ENCODE assay signal across 8 cellular contexts in genomic region chr15:68700395-68701123, GRCh38.
DNase-seq lines count a peak whose midpoint lies in the region; ATAC-seq, FAIRE-seq and TF ChIP-seq lines count a peak whose summit lies in the region.

No MANE protein-coding gene starts in this region.

- H3K27ac ChIP-seq in K562 (ENCODE audit: extremely low read depth, low read depth, low read length) (no peak overlapping the region), tibial artery (peak overlapping the region; percentile 47 to 55)

- POLR2A ChIA-PET in activated CD4-positive, alpha-beta T cell treated with anti-CD3 and anti-CD28 coated beads, Interleukin-2, amount 10 ng/mL, durations not matched to agents 7 days and 5 days (lab: Charles Lee) = no interaction called here
- POLR2A ChIA-PET in K562 (lab: Yijun Ruan, JAX) = interaction anchor here (0.5 to 1.3 kb wide), 3 partner anchors 11 to 240 kb away, joined by 3 to 5 read pairs (median 3); no protein-coding TSS in a partner anchor

- no peaks in the 10 kb centered on the region for H3K9me3 Mint-ChIP-seq in activated CD4-positive, alpha-beta T cell treated with anti-CD3 and anti-CD28 coated beads, Interleukin-2, amount 10 ng/mL, durations not matched to agents 7 days and 5 days

- H3K4me1 ChIP-seq in K562 (replicated peaks in 1 of 2; ENCODE audit: control insufficient read depth in 2 of 2, insufficient read depth in 2 of 2, low read length in 2 of 2) (no peaks in the 10 kb centered on the region; a peak in 2 of 5 replicates), tibial artery (peaks cover 0 to 15% (median 13%) of the 10 kb centered on the region in 4 donors)

- H4K20me1 ChIP-seq in K562 (replicated peaks; ENCODE audit: control insufficient read depth, insufficient read depth, low read length) = no peaks in the 10 kb centered on the region; the same call in 1 of the 2 replicates

- no peak for TF ChIP-seq RAD21 in K562 (CRISPR knock-in tag; conservative IDR thresholded peaks at IDR 0.05 in 1 of 2, IDR thresholded peaks at IDR 0.05 in 1 of 2)

- H3K79me2 ChIP-seq in K562 (ENCODE audit: control insufficient read depth, insufficient read depth, low read length) = no peaks in the 10 kb centered on the region

- H3K27me3 ChIP-seq in K562 (ENCODE audit: control insufficient read depth in 2 of 2, insufficient read depth in 2 of 2, low read length in 2 of 2) (peaks cover 2 to 39% of the 10 kb centered on the region in 2 experiments; a peak in 3 of 5 replicates), tibial artery (no peaks in the 10 kb centered on the region)

- no peak overlapping the region for H3K4me3 Mint-ChIP-seq in activated CD4-positive, alpha-beta T cell treated with anti-CD3 and anti-CD28 coated beads, Interleukin-2, amount 10 ng/mL, durations not matched to agents 7 days and 5 days

- H3K4me2 ChIP-seq in K562 (ENCODE audit: insufficient read depth, low read length) = no peak overlapping the region

- no peak for DNase-seq in activated CD4-positive, alpha-beta T cell treated with anti-CD3 and anti-CD28 coated beads, Interleukin-2, amount 10 ng/mL, durations not matched to agents 7 days and 5 days
- no peak for DNase-seq in activated CD4-positive, alpha-beta T cell treated with anti-CD3 and anti-CD28 coated beads, Interleukin-2, amount 50 U/mL, for 48 hours
- DNase-seq in K562 (ENCODE audit: extremely low read depth in 1 of 4, low spot score in 3 of 4) (no peak), left kidney (ENCODE audit: low read depth, low spot score) (peak; percentile 97), tibial artery (peak; percentile 51 to 85), kidney glomerular epithelial cell (lab: John Stamatoyannopoulos, UW) (no peak), SIG-M5 (lab: John Stamatoyannopoulos, UW) (no peak)

- no peak overlapping the region for H3K9ac ChIP-seq in K562 (ENCODE audit: insufficient read depth in 1 of 2, low read depth in 2 of 2, low read length in 2 of 2)

- H3K27me3 Mint-ChIP-seq in activated CD4-positive, alpha-beta T cell treated with anti-CD3 and anti-CD28 coated beads, Interleukin-2, amount 10 ng/mL, durations not matched to agents 7 days and 5 days = peaks cover 6% of the 10 kb centered on the region

- no peaks in the 10 kb centered on the region for H3K4me1 Mint-ChIP-seq in activated CD4-positive, alpha-beta T cell treated with anti-CD3 and anti-CD28 coated beads, Interleukin-2, amount 10 ng/mL, durations not matched to agents 7 days and 5 days

- no peak overlapping the region for H2AFZ ChIP-seq in K562 (ENCODE audit: low read depth, low read length)

- no peak for TF ChIP-seq EP300 in K562 (IDR thresholded peaks at IDR 0.05; ENCODE audit: low read length)

- peak overlapping the region; percentile 44 for H3K27ac Mint-ChIP-seq in activated CD4-positive, alpha-beta T cell treated with anti-CD3 and anti-CD28 coated beads, Interleukin-2, amount 10 ng/mL, durations not matched to agents 7 days and 5 days

- no peak for TF ChIP-seq POLR2A in K562 (conservative IDR thresholded peaks at IDR 0.05)

- H3K4me3 ChIP-seq in K562 (no peak overlapping the region), tibial artery (peak overlapping the region; percentile 5 to 31)

- intact Hi-C loops in K562 (cut with micrococcal nuclease) (no loop called here), tibial artery (cut with DNase I; ENCODE audit: low total_unique reads) (no loop called here)

- H3K36me3 ChIP-seq in K562 (ENCODE audit: control insufficient read depth, insufficient read depth, low read length) (no peaks in the 10 kb centered on the region), tibial artery (no peaks in the 10 kb centered on the region)

- peak; percentile 25; the same call in 1 of the 3 replicates for ATAC-seq in K562
- ATAC-seq in HG03108 (IDR thresholded peaks at IDR 0.05; ENCODE audit: unreplicated experiment) = no peak

- H3K9me1 ChIP-seq in K562 (ENCODE audit: control insufficient read depth, insufficient read depth, low read length) = no peaks in the 10 kb centered on the region

- BruUV-seq in K562 (replicated peaks; lab: Mats Ljungman, UMichigan) = no TSS peak

- no peak for FAIRE-seq in K562 (lab: Jason Lieb, UNC)

- CTCF ChIA-PET in activated CD4-positive, alpha-beta T cell treated with anti-CD3 and anti-CD28 coated beads, Interleukin-2, amount 10 ng/mL, durations not matched to agents 7 days and 5 days (lab: Charles Lee) = interaction anchor here (0.5 to 0.9 kb wide), 3 partner anchors 9 to 27 kb away, joined by 3 read pairs; no protein-coding TSS in a partner anchor
- CTCF ChIA-PET in K562 (lab: Yijun Ruan, JAX; ENCODE audit: low intra/inter-chr PET ratio) = no interaction called here

- H3K9me3 ChIP-seq in K562 (replicated peaks; ENCODE audit: control insufficient read depth, insufficient read depth, low read depth, low read length) (no peaks in the 10 kb centered on the region), tibial artery (no peaks in the 10 kb centered on the region)

- 6% methylated on average over 19 of the region's 20 CpGs for WGBS in K562 (ENCODE audit: insufficient coverage, low coverage, missing lambda C conversion rate)

- TF ChIP-seq CTCF in K562 (IDR thresholded peaks at IDR 0.05 in 2 of 3, conservative IDR thresholded peaks at IDR 0.05 in 1 of 3; ENCODE audit: insufficient read depth in 2 of 3, low read depth in 1 of 3, low read length in 3 of 3) = no peak
- no peak for TF ChIP-seq CTCF in tibial artery (IDR thresholded peaks at IDR 0.05)

- H3K36me3 Mint-ChIP-seq in activated CD4-positive, alpha-beta T cell treated with anti-CD3 and anti-CD28 coated beads, Interleukin-2, amount 10 ng/mL, durations not matched to agents 7 days and 5 days (ENCODE audit: low read depth) = no peaks in the 10 kb centered on the region

- in situ Hi-C loops in K562 (cut with MboI) = no loop called here

TF ChIP-seq in K562, 482 proteins besides CTCF, POLR2A, EP300 and RAD21:
- no peak for TF ChIP-seq ZNF274 (IDR thresholded peaks at IDR 0.05; ENCODE audit: borderline replicate concordance, low read depth, low read length)
- TF ChIP-seq, protein P1, sequence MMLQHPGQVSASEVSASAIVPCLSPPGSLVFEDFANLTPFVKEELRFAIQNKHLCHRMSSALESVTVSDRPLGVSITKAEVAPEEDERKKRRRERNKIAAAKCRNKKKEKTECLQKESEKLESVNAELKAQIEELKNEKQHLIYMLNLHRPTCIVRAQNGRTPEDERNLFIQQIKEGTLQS (IDR thresholded peaks at IDR 0.05) = peak; percentile 42
- TF ChIP-seq, protein P1 (CRISPR knock-in tag; conservative IDR thresholded peaks at IDR 0.05) = no peak
- TF ChIP-seq, protein P2, sequence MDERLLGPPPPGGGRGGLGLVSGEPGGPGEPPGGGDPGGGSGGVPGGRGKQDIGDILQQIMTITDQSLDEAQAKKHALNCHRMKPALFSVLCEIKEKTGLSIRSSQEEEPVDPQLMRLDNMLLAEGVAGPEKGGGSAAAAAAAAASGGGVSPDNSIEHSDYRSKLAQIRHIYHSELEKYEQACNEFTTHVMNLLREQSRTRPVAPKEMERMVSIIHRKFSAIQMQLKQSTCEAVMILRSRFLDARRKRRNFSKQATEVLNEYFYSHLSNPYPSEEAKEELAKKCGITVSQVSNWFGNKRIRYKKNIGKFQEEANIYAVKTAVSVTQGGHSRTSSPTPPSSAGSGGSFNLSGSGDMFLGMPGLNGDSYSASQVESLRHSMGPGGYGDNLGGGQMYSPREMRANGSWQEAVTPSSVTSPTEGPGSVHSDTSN (CRISPR knock-in tag; IDR thresholded peaks at IDR 0.05; ENCODE audit: low read depth) = no peak
- TF ChIP-seq, protein P2 (tag; conservative IDR thresholded peaks at IDR 0.05; ENCODE audit: low read depth) = 0 out of 2 replicates have a peak, but pooled peaks have one; percentile 19
- peak; percentile 75 for TF ChIP-seq MEIS2 (IDR thresholded peaks at IDR 0.05; ENCODE audit: partially characterized antibody)
- no peak for TF ChIP-seq RAD51 (IDR thresholded peaks at IDR 0.05; ENCODE audit: borderline replicate concordance, low read depth)
- no peak for TF ChIP-seq ZNF316 (IDR thresholded peaks at IDR 0.05)
- no peak for TF ChIP-seq ZNF133 (CRISPR knock-in tag; IDR thresholded peaks at IDR 0.05)
- no peak for TF ChIP-seq ZNF239 (CRISPR knock-in tag; IDR thresholded peaks at IDR 0.05)
- peak in 1 of 2 experiments; percentile 26 for TF ChIP-seq E2F6 (IDR thresholded peaks at IDR 0.05; ENCODE audit: borderline replicate concordance in 1 of 2, extremely low read depth in 1 of 2, insufficient read depth in 1 of 2, insufficient read length in 1 of 2, low read depth in 1 of 2, low read length in 1 of 2, poor library complexity in 1 of 2, severe bottlenecking in 1 of 2)
- no peak for TF ChIP-seq COPS2 (conservative IDR thresholded peaks at IDR 0.05)
- TF ChIP-seq ZNF263 (CRISPR knock-in tag; IDR thresholded peaks at IDR 0.05; ENCODE audit: borderline replicate concordance) = peak; percentile 70
TF ChIP-seq in K562: peak in this region for 5.

Comparison
In these comparisons a context has a peak if more than half of its experiments do, and no peak if none do; other contexts are left out.
1. DNase-seq: peak in left kidney (single experiment) and tibial artery (2 of 2); none in activated CD4-positive, alpha-beta T cell treated with anti-CD3 and anti-CD28 coated beads, Interleukin-2, amount 10 ng/mL, durations not matched to agents 7 days and 5 days (single experiment), activated CD4-positive, alpha-beta T cell treated with anti-CD3 and anti-CD28 coated beads, Interleukin-2, amount 50 U/mL, for 48 hours (0 of 2), K562 (0 of 4), kidney glomerular epithelial cell (single experiment) and SIG-M5 (single experiment).